ENCODE assay signal across 14 cellular contexts in genomic region chr2:173986805-173987204, GRCh38. TPM values are rescaled to one million over a fixed set of nuclear protein-coding genes. Genes with fewer than 3 reads are reported as not detected.
DNase-seq lines count a peak whose midpoint lies in the region; ATAC-seq and TF ChIP-seq lines count a peak whose summit lies in the region.
"Had no signal": no experiment of that assay in that cellular context is flagged by ENCODE, and none has a peak within 500 bp of the region (broad histone marks: within the 10 kb centered on the region; RNA-seq: fewer than 3 reads in every experiment).

No MANE protein-coding gene starts in this region.

- WGBS in upper lobe of left lung, 2 donors = 49 to 70% methylated on average over 2 of the region's 2 CpGs
- WGBS in smooth muscle cell (ENCODE audit: low lambda C conversion rate) = 91% methylated on average over 2 of the region's 2 CpGs

- no peak overlapping the region for H3K4me2 ChIP-seq in OCI-LY7 (ENCODE audit: low read length)
- H3K4me2 ChIP-seq in smooth muscle cell = no peak overlapping the region

- CTCF ChIA-PET in OCI-LY7 (lab: Charles Lee; ENCODE audit: unreplicated experiment) = interaction anchor here (1.0 kb wide), 1 partner anchor 10 kb away, joined by 3 read pairs; no protein-coding TSS in a partner anchor

- H3K36me3 Mint-ChIP-seq in stimulated activated effector memory CD8-positive, alpha-beta T cell treated with anti-CD3 and anti-CD28 coated beads, Interleukin-12 subunit alpha, Interleukin-12 subunit beta, amount 100 ng/mL, for 72 hours = no peaks in the 10 kb centered on the region
- H3K36me3 Mint-ChIP-seq: activated naive CD4-positive, alpha-beta T cell treated with anti-CD3 and anti-CD28 coated beads, Interleukin-2, amount 50 U/mL, for 24 hours had no signal

- no peak overlapping the region for H3K9ac ChIP-seq in smooth muscle cell (ENCODE audit: low read depth)

- DNase-seq in OCI-LY7 (ENCODE audit: low spot score) (no peak), fibroblast of pulmonary artery (ENCODE audit: low read depth) (peak; percentile 39), mucosa of gallbladder (ENCODE audit: low spot score) (peak; percentile 37), upper lobe of left lung (no peak), NCI-H1092 (lab: John Stamatoyannopoulos, UW) (no peak), smooth muscle cell (lab: John Stamatoyannopoulos, UW; ENCODE audit: unreplicated experiment) (no peak), NCI-H1105 treated with DMSO at 0.1 percent for 48 hours (lab: John Stamatoyannopoulos, UW) (no peak)
- no peak for DNase-seq in stimulated activated effector memory CD8-positive, alpha-beta T cell treated with anti-CD3 and anti-CD28 coated beads, Interleukin-12 subunit alpha, Interleukin-12 subunit beta, amount 100 ng/mL, for 72 hours (ENCODE audit: low spot score in 2 of 2)
- DNase-seq: C1 segment of cervical spinal cord, HFFc6, hypothalamus, NCI-H345 had no signal

- H3K4me1 ChIP-seq in OCI-LY7 (ENCODE audit: insufficient read depth, low read length, poor library complexity, severe bottlenecking) (peaks cover 46% of the 10 kb centered on the region), upper lobe of left lung (peaks cover 8 to 26% (median 17%) of the 10 kb centered on the region in 4 donors), smooth muscle cell (ENCODE audit: low read depth) (peaks cover 4% of the 10 kb centered on the region)

- POLR2A ChIA-PET in OCI-LY7 (lab: Charles Lee) = interaction anchor here (0.7 to 3.5 kb wide), 9 partner anchors 10 to 148 kb away, joined by 3 to 16 read pairs (median 4); partner anchors contain the start of gene SP3

- H3K4me3 ChIP-seq in OCI-LY7 (ENCODE audit: low read depth, low read length, poor library complexity, severe bottlenecking) (no peak overlapping the region), fibroblast of pulmonary artery (replicated peaks; ENCODE audit: low read depth, low read length) (no peak overlapping the region), upper lobe of left lung (no peak overlapping the region), smooth muscle cell (no peak overlapping the region)
- H3K4me3 ChIP-seq: cardiac muscle cell had no signal

- TF ChIP-seq CTCF in OCI-LY7 (conservative IDR thresholded peaks at IDR 0.05; ENCODE audit: low read length) = no peak
- TF ChIP-seq CTCF in fibroblast of pulmonary artery (IDR thresholded peaks at IDR 0.05; ENCODE audit: low read length, missing control alignments) = no peak
- TF ChIP-seq CTCF in upper lobe of left lung (IDR thresholded peaks at IDR 0.05) = no peak
- TF ChIP-seq CTCF in smooth muscle cell (IDR thresholded peaks at IDR 0.05; ENCODE audit: borderline replicate concordance, insufficient read depth, poor library complexity, severe bottlenecking) = no peak

- TF ChIP-seq POLR2A in upper lobe of left lung (IDR thresholded peaks at IDR 0.05) = no peak

- no peaks in the 10 kb centered on the region for H3K9me3 Mint-ChIP-seq in stimulated activated effector memory CD8-positive, alpha-beta T cell treated with anti-CD3 and anti-CD28 coated beads, Interleukin-12 subunit alpha, Interleukin-12 subunit beta, amount 100 ng/mL, for 72 hours
- H3K9me3 Mint-ChIP-seq: activated naive CD4-positive, alpha-beta T cell treated with anti-CD3 and anti-CD28 coated beads, Interleukin-2, amount 50 U/mL, for 24 hours; HFFc6 had no signal

- no peaks in the 10 kb centered on the region for H3K9me2 ChIP-seq in OCI-LY7 (ENCODE audit: insufficient read depth, low read length)

- H3F3A ChIP-seq in smooth muscle cell (ENCODE audit: low read depth) = peaks cover 4% of the 10 kb centered on the region

- BruUV-seq in OCI-LY7 (replicated peaks; lab: Mats Ljungman, UMichigan) = no TSS peak

- TF ChIP-seq EP300 in upper lobe of left lung (IDR thresholded peaks at IDR 0.05) = no peak

- H3K9me3 ChIP-seq in OCI-LY7 (ENCODE audit: low read length) = no peaks in the 10 kb centered on the region
- no peaks in the 10 kb centered on the region for H3K9me3 ChIP-seq in upper lobe of left lung
- H3K9me3 ChIP-seq in smooth muscle cell (replicated peaks; ENCODE audit: low read depth) = no peaks in the 10 kb centered on the region

- no peaks in the 10 kb centered on the region for H3K36me3 ChIP-seq in OCI-LY7 (ENCODE audit: insufficient read depth, low read length)
- no peaks in the 10 kb centered on the region for H3K36me3 ChIP-seq in upper lobe of left lung
- no peaks in the 10 kb centered on the region for H3K36me3 ChIP-seq in smooth muscle cell (ENCODE audit: low read depth)
- H3K36me3 ChIP-seq: cardiac muscle cell had no signal

- intact Hi-C loops in OCI-LY7 (cut with micrococcal nuclease; ENCODE audit: unreplicated experiment) = no loop called here

- H3K79me2 ChIP-seq in OCI-LY7 (ENCODE audit: insufficient read depth, low read depth, low read length) (no peaks in the 10 kb centered on the region), smooth muscle cell (ENCODE audit: low read depth) (no peaks in the 10 kb centered on the region)

- H3K27me3 ChIP-seq in upper lobe of left lung (no peaks in the 10 kb centered on the region), smooth muscle cell (ENCODE audit: low read depth) (no peaks in the 10 kb centered on the region)
- H3K27me3 ChIP-seq: cardiac muscle cell had no signal

- H3K27ac Mint-ChIP-seq in stimulated activated effector memory CD8-positive, alpha-beta T cell treated with anti-CD3 and anti-CD28 coated beads, Interleukin-12 subunit alpha, Interleukin-12 subunit beta, amount 100 ng/mL, for 72 hours = no peak overlapping the region
- H3K27ac Mint-ChIP-seq: activated naive CD4-positive, alpha-beta T cell treated with anti-CD3 and anti-CD28 coated beads, Interleukin-2, amount 50 U/mL, for 24 hours; HFFc6 had no signal

- no peak overlapping the region for H3K4me3 Mint-ChIP-seq in stimulated activated effector memory CD8-positive, alpha-beta T cell treated with anti-CD3 and anti-CD28 coated beads, Interleukin-12 subunit alpha, Interleukin-12 subunit beta, amount 100 ng/mL, for 72 hours
- H3K4me3 Mint-ChIP-seq: activated naive CD4-positive, alpha-beta T cell treated with anti-CD3 and anti-CD28 coated beads, Interleukin-2, amount 50 U/mL, for 24 hours; HFFc6 had no signal

- ATAC-seq in upper lobe of left lung (ENCODE audit: low FRiP score in 2 of 2) = peak in 1 of 2 donors; percentile 76
- ATAC-seq in stimulated activated effector memory CD8-positive, alpha-beta T cell treated with anti-CD3 and anti-CD28 coated beads, Interleukin-12 subunit alpha, Interleukin-12 subunit beta, amount 100 ng/mL, for 72 hours = no peak

- H3K27ac ChIP-seq in OCI-LY7 (ENCODE audit: low read depth, low read length, poor library complexity, severe bottlenecking) (no peak overlapping the region), upper lobe of left lung (peak overlapping the region in 3 of 4 donors; percentile 14 to 50 (median 33)), smooth muscle cell (ENCODE audit: low read depth) (no peak overlapping the region)
- H3K27ac ChIP-seq: cardiac muscle cell had no signal

- no peaks in the 10 kb centered on the region for H3K4me1 Mint-ChIP-seq in stimulated activated effector memory CD8-positive, alpha-beta T cell treated with anti-CD3 and anti-CD28 coated beads, Interleukin-12 subunit alpha, Interleukin-12 subunit beta, amount 100 ng/mL, for 72 hours

- peak overlapping the region; percentile 59 for H2AFZ ChIP-seq in OCI-LY7 (ENCODE audit: low read length)
- H2AFZ ChIP-seq in smooth muscle cell (ENCODE audit: low read depth) = no peak overlapping the region

- no peaks in the 10 kb centered on the region for H4K20me1 ChIP-seq in OCI-LY7 (ENCODE audit: insufficient read depth, low read length)
- H4K20me1 ChIP-seq in smooth muscle cell (ENCODE audit: low read depth) = no peaks in the 10 kb centered on the region

RNA-seq across cellular contexts. Expression of gene SP3, which starts 21.6 kb away (rescaled TPM):
- 129 and 150 TPM in 2 replicates for total RNA-seq in OCI-LY7 (2014; rRNA removed; shearing (Covaris generic))
- total RNA-seq in OCI-LY7 (2022) (115 and 127 TPM in 2 replicates), mucosa of gallbladder (66.0 TPM), upper lobe of left lung (100 to 1,000 TPM in 2 of 6 donors, 10 to 100 TPM in 4; 37.0 to 139 (median 77.0) TPM), smooth muscle cell (84.5 and 109 TPM in 2 replicates)
- 24.5 and 31.4 TPM in 2 replicates for polyA plus RNA-seq in smooth muscle cell

Comparison
In these comparisons a context has a peak if more than half of its experiments do, and no peak if none do; other contexts are left out.
1. DNase-seq: peak in fibroblast of pulmonary artery (single experiment) and mucosa of gallbladder (single experiment); none in OCI-LY7 (single experiment), upper lobe of left lung (0 of 2), NCI-H1092 (single experiment), stimulated activated effector memory CD8-positive, alpha-beta T cell treated with anti-CD3 and anti-CD28 coated beads, Interleukin-12 subunit alpha, Interleukin-12 subunit beta, amount 100 ng/mL, for 72 hours (0 of 2), smooth muscle cell (single experiment) and NCI-H1105 treated with DMSO at 0.1 percent for 48 hours (single experiment).
2. H3K27ac ChIP-seq: peak in upper lobe of left lung (3 of 4); none in OCI-LY7 (single experiment) and smooth muscle cell (single experiment).